In genomic region chr22:37401861-37402506, GRCh38 we compare ENCODE assay signal across 11 cellular contexts. TPM values are rescaled to one million over a fixed set of nuclear protein-coding genes. Genes with fewer than 3 reads are reported as not detected.
DNase-seq lines count a peak whose midpoint lies in the region; ATAC-seq and TF ChIP-seq lines count a peak whose summit lies in the region.
"Had no signal": no experiment of that assay in that cellular context is flagged by ENCODE, and none has a peak within 500 bp of the region (broad histone marks: within the 10 kb centered on the region; RNA-seq: fewer than 3 reads in every experiment).

No MANE protein-coding gene starts in this region.

- intact Hi-C loops in sciatic nerve (cut with DNase I) (no loop called here), CD14-positive monocyte (cut with micrococcal nuclease) (no loop called here)

- peak overlapping the region in 2 of 5 experiments; percentile 5 to 55 for H3K4me3 Mint-ChIP-seq in brain
- no peak overlapping the region for H3K4me3 Mint-ChIP-seq in CD14-positive monocyte

- DNase-seq in NCI-H82 treated with DMSO at 0.1 percent for 48 hours (lab: John Stamatoyannopoulos, UW; ENCODE audit: unreplicated experiment), result peak; percentile 26
- peak; percentile 12 for DNase-seq in iris pigment epithelial cell (ENCODE audit: low read depth)
- DNase-seq in sciatic nerve (ENCODE audit: low spot score), result no peak
- no peak for DNase-seq in CD14-positive monocyte (ENCODE audit: low spot score)
- DNase-seq: NCI-H1105 treated with DMSO at 0.1 percent for 48 hours, NCI-H187 treated with DMSO at 0.1 percent for 48 hours, NCI-H446, SHP77 treated with DMSO at 0.1 percent for 48 hours had no signal

- H3K27ac Mint-ChIP-seq in brain (peak overlapping the region; percentile 38 to 95 (median 75)), CD14-positive monocyte (peak overlapping the region in 1 of 7 donors; percentile 6)

- peaks cover 0 to 2% (median 0%) of the 10 kb centered on the region in 5 experiments for H3K9me3 Mint-ChIP-seq in brain
- no peaks in the 10 kb centered on the region for H3K9me3 Mint-ChIP-seq in CD14-positive monocyte

- peak; percentile 55 for ATAC-seq in sciatic nerve
- no peak for ATAC-seq in SK-N-SH treated with all-trans-retinoic acid at 6 μM for 48 hours
- no peak for ATAC-seq in HG03342 (IDR thresholded peaks at IDR 0.05; ENCODE audit: unreplicated experiment)

- TF ChIP-seq CTCF in brain (conservative IDR thresholded peaks at IDR 0.05) (no peak), CD14-positive monocyte (IDR thresholded peaks at IDR 0.05) (no peak)

- no peaks in the 10 kb centered on the region for H3K36me3 Mint-ChIP-seq in brain
- no peaks in the 10 kb centered on the region for H3K36me3 Mint-ChIP-seq in CD14-positive monocyte

- H3K27me3 Mint-ChIP-seq in brain (peaks cover 3% of the 10 kb centered on the region), CD14-positive monocyte (ENCODE audit: low read depth in 3 of 3) (peaks cover 8 to 25% (median 12%) of the 10 kb centered on the region in 3 donors)

- H3K4me1 Mint-ChIP-seq in brain (peaks cover 79% of the 10 kb centered on the region), CD14-positive monocyte (no peaks in the 10 kb centered on the region)

TF ChIP-seq in SK-N-SH treated with all-trans-retinoic acid at 6 μM for 48 hours, 23 proteins besides CTCF, POLR2A, EP300 and RAD21:
- TF ChIP-seq ZC3H10 (CRISPR knock-in tag; IDR thresholded peaks at IDR 0.05), result no peak
- no peak for TF ChIP-seq ZNF565 (CRISPR knock-in tag; conservative IDR thresholded peaks at IDR 0.05; ENCODE audit: low read depth)
- TF ChIP-seq POU6F1 (CRISPR knock-in tag; IDR thresholded peaks at IDR 0.05; ENCODE audit: borderline replicate concordance, low read depth), result no peak
- TF ChIP-seq OSR1 (CRISPR knock-in tag; IDR thresholded peaks at IDR 0.05), result no peak
- no peak for TF ChIP-seq CSRNP3 (CRISPR knock-in tag; IDR thresholded peaks at IDR 0.05)
- TF ChIP-seq ESRRG (CRISPR knock-in tag; IDR thresholded peaks at IDR 0.05), result no peak
- no peak for TF ChIP-seq TSHZ2 (CRISPR knock-in tag; IDR thresholded peaks at IDR 0.05)
- TF ChIP-seq ISL1 (CRISPR knock-in tag; IDR thresholded peaks at IDR 0.05), result no peak

RNA-seq across cellular contexts. Expression of gene ELFN2, which starts 25.3 kb away (rescaled TPM):
- polyA plus RNA-seq in brain (ENCODE audit: insufficient read depth, low read depth, low replicate concordance), result 3.7 TPM
- 5.9 TPM for total RNA-seq in sciatic nerve
- polyA plus RNA-seq in CD14-positive monocyte, result not detected

Comparison
In these comparisons a context has a peak if more than half of its experiments do, and no peak if none do; other contexts are left out.
1. DNase-seq: peak in NCI-H82 treated with DMSO at 0.1 percent for 48 hours (single experiment) and iris pigment epithelial cell (single experiment); none in sciatic nerve (single experiment) and CD14-positive monocyte (single experiment).